ENCODE assay signal across 1 cellular context in genomic region chr19:794989-795658, GRCh38.
TF ChIP-seq lines count a peak whose summit lies in the region.

No MANE protein-coding gene starts in this region.

TF ChIP-seq in IMR-90, 13 proteins besides CTCF, POLR2A, EP300 and RAD21 (continued from another document):
- TF ChIP-seq NFE2L2 (IDR thresholded peaks at IDR 0.05; ENCODE audit: low read depth, low read length) (no peak), MAZ (IDR thresholded peaks at IDR 0.05; ENCODE audit: borderline replicate concordance, low read depth, low read length) (no peak), SMC3 (IDR thresholded peaks at IDR 0.05; ENCODE audit: low read depth, low read length) (no peak), RFX5 (IDR thresholded peaks at IDR 0.05; ENCODE audit: low read depth, low read length) (no peak), MXI1 (IDR thresholded peaks at IDR 0.05; ENCODE audit: borderline replicate concordance, low read depth, low read length) (no peak), BHLHE40 (IDR thresholded peaks at IDR 0.05; ENCODE audit: low read depth, low read length) (no peak)
- TF ChIP-seq, protein P1, sequence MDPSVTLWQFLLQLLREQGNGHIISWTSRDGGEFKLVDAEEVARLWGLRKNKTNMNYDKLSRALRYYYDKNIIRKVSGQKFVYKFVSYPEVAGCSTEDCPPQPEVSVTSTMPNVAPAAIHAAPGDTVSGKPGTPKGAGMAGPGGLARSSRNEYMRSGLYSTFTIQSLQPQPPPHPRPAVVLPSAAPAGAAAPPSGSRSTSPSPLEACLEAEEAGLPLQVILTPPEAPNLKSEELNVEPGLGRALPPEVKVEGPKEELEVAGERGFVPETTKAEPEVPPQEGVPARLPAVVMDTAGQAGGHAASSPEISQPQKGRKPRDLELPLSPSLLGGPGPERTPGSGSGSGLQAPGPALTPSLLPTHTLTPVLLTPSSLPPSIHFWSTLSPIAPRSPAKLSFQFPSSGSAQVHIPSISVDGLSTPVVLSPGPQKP (IDR thresholded peaks at IDR 0.05; ENCODE audit: borderline replicate concordance, low read depth, low read length) = no peak
